ENCODE assay signal across 16 cellular contexts in genomic region chr12:123104809-123105208, GRCh38. TPM values are rescaled to one million over a fixed set of nuclear protein-coding genes. Genes with fewer than 3 reads are reported as not detected.
DNase-seq lines count a peak whose midpoint lies in the region; ATAC-seq and TF ChIP-seq lines count a peak whose summit lies in the region.
"Had no signal": no experiment of that assay in that cellular context is flagged by ENCODE, and none has a peak within 500 bp of the region (broad histone marks: within the 10 kb centered on the region; RNA-seq: fewer than 3 reads in every experiment).

No MANE protein-coding gene starts in this region.

- peak overlapping the region; percentile 56 for H3K4me3 ChIP-seq in left ventricle myocardium inferior
- peak overlapping the region in 3 of 4 donors; percentile 20 to 31 (median 30) for H3K4me3 ChIP-seq in upper lobe of left lung
- H3K4me3 ChIP-seq: colonic mucosa, esophagus squamous epithelium, suprapubic skin had no signal

- peaks cover 24% of the 10 kb centered on the region for H3K36me3 Mint-ChIP-seq in activated T-helper 2 cell treated with anti-CD3 and anti-CD28 coated beads, Interferon-gamma antibody, Interleukin-2, Interleukin-4, amounts not matched to agents 10 μg/mL and 5 μg/mL and 100 μg/mL, durations not matched to agents 14 hours and 24 hours and 36 hours (ENCODE audit: low read depth)
- H3K36me3 Mint-ChIP-seq in memory B cell, result peaks cover 12% of the 10 kb centered on the region

- H3K9me3 ChIP-seq in left ventricle myocardium inferior (replicated peaks), result no peaks in the 10 kb centered on the region
- no peaks in the 10 kb centered on the region for H3K9me3 ChIP-seq in upper lobe of left lung
- H3K9me3 ChIP-seq: colonic mucosa, esophagus squamous epithelium, suprapubic skin had no signal

- H3K4me1 ChIP-seq in left ventricle myocardium inferior (peaks cover 97% of the 10 kb centered on the region), upper lobe of left lung (peaks cover 59 to 65% (median 63%) of the 10 kb centered on the region in 4 donors)
- H3K4me1 ChIP-seq: colonic mucosa had no signal

- H3K4me3 Mint-ChIP-seq in activated T-helper 2 cell treated with anti-CD3 and anti-CD28 coated beads, Interferon-gamma antibody, Interleukin-2, Interleukin-4, amounts not matched to agents 10 μg/mL and 5 μg/mL and 100 μg/mL, durations not matched to agents 14 hours and 24 hours and 36 hours (ENCODE audit: low read depth), result no peak overlapping the region
- H3K4me3 Mint-ChIP-seq in memory B cell, result no peak overlapping the region
- H3K4me3 Mint-ChIP-seq: activated B cell treated with CpG ODN at 0.5 μM for 24 hours had no signal

- peak overlapping the region; percentile 96 for H3K27ac Mint-ChIP-seq in activated T-helper 2 cell treated with anti-CD3 and anti-CD28 coated beads, Interferon-gamma antibody, Interleukin-2, Interleukin-4, amounts not matched to agents 10 μg/mL and 5 μg/mL and 100 μg/mL, durations not matched to agents 14 hours and 24 hours and 36 hours
- peak overlapping the region; percentile 82 for H3K27ac Mint-ChIP-seq in memory B cell
- H3K27ac Mint-ChIP-seq: activated B cell treated with CpG ODN at 0.5 μM for 24 hours had no signal

- intact Hi-C loops in left ventricle myocardium inferior (cut with micrococcal nuclease) (no loop called here), left ventricle myocardium superior (cut with micrococcal nuclease) (no loop called here)
- intact Hi-C loops in activated T-helper 2 cell treated with anti-CD3 and anti-CD28 coated beads, Interferon-gamma antibody, Interleukin-2, Interleukin-4, amounts not matched to agents 10 μg/mL and 5 μg/mL and 100 μg/mL, durations not matched to agents 14 hours and 24 hours and 36 hours (cut with micrococcal nuclease), result no loop called here

- peaks cover 38% of the 10 kb centered on the region for H3K4me1 Mint-ChIP-seq in activated T-helper 2 cell treated with anti-CD3 and anti-CD28 coated beads, Interferon-gamma antibody, Interleukin-2, Interleukin-4, amounts not matched to agents 10 μg/mL and 5 μg/mL and 100 μg/mL, durations not matched to agents 14 hours and 24 hours and 36 hours (ENCODE audit: low read depth)
- peaks cover 37% of the 10 kb centered on the region for H3K4me1 Mint-ChIP-seq in memory B cell

- TF ChIP-seq CTCF in left ventricle myocardium inferior (IDR thresholded peaks at IDR 0.05; ENCODE audit: borderline replicate concordance) (no peak), upper lobe of left lung (IDR thresholded peaks at IDR 0.05) (no peak)

- no peak for TF ChIP-seq POLR2A in upper lobe of left lung (IDR thresholded peaks at IDR 0.05)

- no peak for TF ChIP-seq EP300 in upper lobe of left lung (IDR thresholded peaks at IDR 0.05)

- no peak for ATAC-seq in left ventricle myocardium superior
- no peak for ATAC-seq in memory B cell (ENCODE audit: low read depth)
- ATAC-seq in upper lobe of left lung (ENCODE audit: low FRiP score in 2 of 2), result no peak
- no peak for ATAC-seq in GM21619 (IDR thresholded peaks at IDR 0.05; ENCODE audit: unreplicated experiment)

- DNase-seq in left ventricle myocardium inferior, result no peak
- no peak for DNase-seq in left ventricle myocardium superior
- DNase-seq in activated T-helper 2 cell treated with anti-CD3 and anti-CD28 coated beads, Interferon-gamma antibody, Interleukin-2, Interleukin-4, amounts not matched to agents 10 μg/mL and 5 μg/mL and 100 μg/mL, durations not matched to agents 14 hours and 24 hours and 36 hours (ENCODE audit: low spot score), result no peak
- DNase-seq in memory B cell (ENCODE audit: low spot score in 2 of 2), result no peak
- no peak for DNase-seq in upper lobe of left lung
- DNase-seq in NCI-H2171 treated with DMSO at 0.1 percent for 48 hours (lab: John Stamatoyannopoulos, UW), result no peak
- no peak for DNase-seq in SHP77 treated with DMSO at 0.1 percent for 48 hours (lab: John Stamatoyannopoulos, UW)
- DNase-seq: activated B cell treated with CpG ODN at 0.5 μM for 24 hours, anterior cingulate cortex, colonic mucosa, DMS153, esophagus squamous epithelium, NCI-H524 treated with DMSO at 0.1 percent for 48 hours, occipital lobe had no signal

- WGBS in upper lobe of left lung, 2 donors, result 73 to 84% methylated on average over 4 of the region's 4 CpGs

- H3K27me3 ChIP-seq in left ventricle myocardium inferior (ENCODE audit: low read depth) (no peaks in the 10 kb centered on the region), upper lobe of left lung (no peaks in the 10 kb centered on the region)
- H3K27me3 ChIP-seq: colonic mucosa, esophagus squamous epithelium, suprapubic skin had no signal

- no peaks in the 10 kb centered on the region for H3K27me3 Mint-ChIP-seq in activated T-helper 2 cell treated with anti-CD3 and anti-CD28 coated beads, Interferon-gamma antibody, Interleukin-2, Interleukin-4, amounts not matched to agents 10 μg/mL and 5 μg/mL and 100 μg/mL, durations not matched to agents 14 hours and 24 hours and 36 hours (ENCODE audit: low read depth)
- H3K27me3 Mint-ChIP-seq in memory B cell, result no peaks in the 10 kb centered on the region
- H3K27me3 Mint-ChIP-seq: activated B cell treated with CpG ODN at 0.5 μM for 24 hours had no signal

- peak overlapping the region; percentile 91 for H3K27ac ChIP-seq in left ventricle myocardium inferior (replicated peaks)
- peak overlapping the region; percentile 81 to 84 (median 81) for H3K27ac ChIP-seq in upper lobe of left lung
- H3K27ac ChIP-seq: colonic mucosa, suprapubic skin had no signal

- no peaks in the 10 kb centered on the region for H3K9me3 Mint-ChIP-seq in activated T-helper 2 cell treated with anti-CD3 and anti-CD28 coated beads, Interferon-gamma antibody, Interleukin-2, Interleukin-4, amounts not matched to agents 10 μg/mL and 5 μg/mL and 100 μg/mL, durations not matched to agents 14 hours and 24 hours and 36 hours
- no peaks in the 10 kb centered on the region for H3K9me3 Mint-ChIP-seq in memory B cell
- H3K9me3 Mint-ChIP-seq: activated B cell treated with CpG ODN at 0.5 μM for 24 hours had no signal

- H3K36me3 ChIP-seq in left ventricle myocardium inferior (peaks cover under 1% of the 10 kb centered on the region), upper lobe of left lung (peaks cover 0 to 6% (median 0%) of the 10 kb centered on the region in 4 donors)
- H3K36me3 ChIP-seq: colonic mucosa had no signal

RNA-seq across cellular contexts. Expression of gene PITPNM2, which starts 46.1 kb away (rescaled TPM):
- total RNA-seq in left ventricle myocardium inferior (18.4 TPM), left ventricle myocardium superior (20.8 TPM), upper lobe of left lung (10 to 100 TPM; 17.5 to 56.6 (median 29.4) TPM)
- total RNA-seq in activated T-helper 2 cell treated with anti-CD3 and anti-CD28 coated beads, Interferon-gamma antibody, Interleukin-2, Interleukin-4, amounts not matched to agents 10 μg/mL and 5 μg/mL and 100 μg/mL, durations not matched to agents 14 hours and 24 hours and 36 hours, result 15.5 and 16.2 TPM in 2 replicates
